ENCODE assay signal across 12 cellular contexts in the genomic region with DNA sequence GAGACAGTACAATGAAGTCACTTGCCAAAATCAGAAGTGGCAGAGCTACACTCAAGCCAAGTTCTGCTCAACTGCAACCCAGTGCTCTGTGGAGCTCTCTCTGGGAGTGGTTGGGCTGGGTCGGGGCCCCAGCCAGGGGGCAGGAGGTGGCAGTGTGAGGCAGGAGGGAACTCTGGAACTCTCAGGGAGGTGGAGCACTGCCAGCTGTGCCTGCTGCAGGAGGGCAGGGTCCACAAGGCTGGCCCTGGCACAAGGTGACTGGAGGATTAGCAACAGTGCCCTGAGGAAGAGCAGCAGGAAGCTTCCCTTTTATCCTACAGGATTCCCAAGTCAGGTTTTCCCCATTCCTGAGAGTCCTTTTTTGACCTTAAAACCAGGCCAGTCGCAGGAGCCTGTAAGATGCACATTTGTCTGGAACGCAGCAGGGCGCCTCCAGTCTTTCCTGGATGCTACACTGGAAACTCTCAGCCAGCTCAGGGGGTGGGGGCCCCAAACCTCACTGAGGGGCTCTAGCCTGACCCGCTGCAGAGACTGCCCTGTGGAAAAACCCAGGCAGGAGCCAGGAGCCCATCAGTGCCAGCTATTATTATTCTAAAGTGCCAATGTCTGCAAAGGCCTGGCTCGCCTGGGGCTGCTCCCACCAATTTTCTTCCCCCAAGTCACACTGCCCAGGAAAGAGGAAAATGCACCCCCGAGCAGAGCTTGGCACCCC. TPM values are rescaled to one million over a fixed set of nuclear protein-coding genes. Genes with fewer than 3 reads are reported as not detected.
DNase-seq lines count a peak whose midpoint lies in the region; ATAC-seq, FAIRE-seq and TF ChIP-seq lines count a peak whose summit lies in the region.
"Had no signal": no experiment of that assay in that cellular context is flagged by ENCODE, and none has a peak within 500 bp of the region (broad histone marks: within the 10 kb centered on the region; RNA-seq: fewer than 3 reads in every experiment).

No MANE protein-coding gene starts in this region.

- TF ChIP-seq CTCF in natural killer cell (IDR thresholded peaks at IDR 0.05) (no peak), mucosa of descending colon (IDR thresholded peaks at IDR 0.05) (no peak), kidney (IDR thresholded peaks at IDR 0.05; ENCODE audit: borderline replicate concordance, extremely low read depth, insufficient read depth) (no peak)

- H3K9me3 ChIP-seq in esophagus (ENCODE audit: control insufficient read depth in 2 of 2, insufficient read depth in 1 of 2, low read depth in 1 of 2, low read length in 1 of 2) (no peaks in the 10 kb centered on the region), mucosa of descending colon (no peaks in the 10 kb centered on the region), aorta (ENCODE audit: control insufficient read depth, low read length) (no peaks in the 10 kb centered on the region), kidney (ENCODE audit: control insufficient read depth in 1 of 2, low read length in 2 of 2) (no peaks in the 10 kb centered on the region)

- H3K27me3 ChIP-seq in esophagus (ENCODE audit: control insufficient read depth in 1 of 2, insufficient read depth in 2 of 2, low read length in 2 of 2) = no peaks in the 10 kb centered on the region
- no peaks in the 10 kb centered on the region for H3K27me3 ChIP-seq in aorta (ENCODE audit: control insufficient read depth in 1 of 2, insufficient read depth in 2 of 2, low read length in 1 of 2)

- no peak overlapping the region for H3K4me3 Mint-ChIP-seq in natural killer cell treated with Interleukin-12 subunit alpha and Interleukin-12 subunit beta and Interleukin-15 and Interleukin-18, amount 100 ng/mL, for 72 hours
- H3K4me3 Mint-ChIP-seq in natural killer cell = no peak overlapping the region
- H3K4me3 Mint-ChIP-seq: activated T-cell treated with anti-CD3 and anti-CD28 coated beads, Interleukin-2, amount 50 U/mL, for 4 hours; T-cell had no signal

- H3K27me3 Mint-ChIP-seq in natural killer cell treated with Interleukin-12 subunit alpha and Interleukin-12 subunit beta and Interleukin-15 and Interleukin-18, amount 100 ng/mL, for 72 hours = no peaks in the 10 kb centered on the region
- no peaks in the 10 kb centered on the region for H3K27me3 Mint-ChIP-seq in natural killer cell (ENCODE audit: low read depth in 2 of 2)

- H3K4me1 ChIP-seq in esophagus (ENCODE audit: control insufficient read depth in 2 of 2, insufficient read depth in 2 of 2, low read length in 1 of 2) (peaks cover 2 to 14% of the 10 kb centered on the region in 2 donors), mucosa of descending colon (ENCODE audit: low read depth) (peaks cover 3% of the 10 kb centered on the region), aorta (ENCODE audit: control insufficient read depth in 1 of 2, insufficient read depth in 2 of 2, low read length in 2 of 2) (peaks cover 0 to 16% of the 10 kb centered on the region in 2 donors), kidney (ENCODE audit: control insufficient read depth in 1 of 2, insufficient read depth in 1 of 2, low read depth in 1 of 2, low read length in 2 of 2) (peaks cover 24 to 47% of the 10 kb centered on the region in 2 donors)

- ATAC-seq in natural killer cell treated with Interleukin-12 subunit alpha and Interleukin-12 subunit beta and Interleukin-15 and Interleukin-18, amount 100 ng/mL, for 72 hours = no peak
- no peak for ATAC-seq in natural killer cell
- peak; percentile 61 for ATAC-seq in mucosa of descending colon
- ATAC-seq in aorta (ENCODE audit: low FRiP score) = no peak
- ATAC-seq: activated T-cell treated with anti-CD3 and anti-CD28 coated beads, Interleukin-2, amount 50 U/mL, for 4 hours; T-cell had no signal

- H3K9ac ChIP-seq in kidney (ENCODE audit: low read length in 2 of 2) = no peak overlapping the region

- intact Hi-C loops in natural killer cell (cut with micrococcal nuclease) (no loop called here), mucosa of descending colon (cut with DNase I, micrococcal nuclease) (no loop called here), aorta (cut with DNase I) (loop anchor here in 1 of 2 donors (2.0 kb wide), 1 partner anchor 42 kb away; no protein-coding TSS in a partner anchor), kidney (cut with DNase I) (no loop called here)

- H3K4me3 ChIP-seq in esophagus (ENCODE audit: low read depth in 1 of 2, low read length in 2 of 2) (no peak overlapping the region), mucosa of descending colon (no peak overlapping the region), aorta (ENCODE audit: low read length in 2 of 2) (no peak overlapping the region), kidney (ENCODE audit: low read length in 2 of 2) (no peak overlapping the region)

- peak; percentile 10 for DNase-seq in natural killer cell treated with Interleukin-12 subunit alpha and Interleukin-12 subunit beta and Interleukin-15 and Interleukin-18, amount 100 ng/mL, for 72 hours (ENCODE audit: low spot score)
- DNase-seq in natural killer cell (no peak), mucosa of descending colon (peak in 2 of 3 donors; percentile 44 to 66), aorta (peak in 1 of 2 donors; percentile 72), kidney (no peak), NCI-H1417 treated with DMSO at 0.1 percent for 48 hours (lab: John Stamatoyannopoulos, UW) (no peak), NCI-H146 (lab: John Stamatoyannopoulos, UW) (no peak)
- DNase-seq: activated T-cell treated with anti-CD3 and anti-CD28 coated beads, Interleukin-2, amount 50 U/mL, for 4 hours had no signal

- H3K27ac ChIP-seq in esophagus (ENCODE audit: low read depth in 2 of 2, low read length in 1 of 2) = peak overlapping the region; percentile 48 to 53
- peak overlapping the region; percentile 71 to 83 for H3K27ac ChIP-seq in aorta (ENCODE audit: low read depth in 1 of 2, low read length in 2 of 2)
- H3K27ac ChIP-seq in kidney (ENCODE audit: low read depth in 2 of 2, low read length in 2 of 2) = peak overlapping the region in 1 of 2 donors; percentile 71
- H3K27ac ChIP-seq: HL-60 had no signal

- H3K4me1 Mint-ChIP-seq in natural killer cell treated with Interleukin-12 subunit alpha and Interleukin-12 subunit beta and Interleukin-15 and Interleukin-18, amount 100 ng/mL, for 72 hours (ENCODE audit: low read depth in 2 of 2) = no peaks in the 10 kb centered on the region
- H3K4me1 Mint-ChIP-seq in natural killer cell = no peaks in the 10 kb centered on the region

- H3K36me3 Mint-ChIP-seq in natural killer cell treated with Interleukin-12 subunit alpha and Interleukin-12 subunit beta and Interleukin-15 and Interleukin-18, amount 100 ng/mL, for 72 hours = no peaks in the 10 kb centered on the region
- H3K36me3 Mint-ChIP-seq in natural killer cell = no peaks in the 10 kb centered on the region
- H3K36me3 Mint-ChIP-seq: T-cell had no signal

- FAIRE-seq in kidney (lab: Jason Lieb, UNC) = no peak
- FAIRE-seq: islet of Langerhans had no signal

- no peaks in the 10 kb centered on the region for H3K36me3 ChIP-seq in esophagus (ENCODE audit: control insufficient read depth in 2 of 2, insufficient read depth in 2 of 2, low read length in 1 of 2)
- H3K36me3 ChIP-seq in mucosa of descending colon (ENCODE audit: low read depth) = no peaks in the 10 kb centered on the region
- no peaks in the 10 kb centered on the region for H3K36me3 ChIP-seq in aorta (ENCODE audit: control insufficient read depth in 1 of 2, insufficient read depth in 2 of 2, low read length in 1 of 2)
- no peaks in the 10 kb centered on the region for H3K36me3 ChIP-seq in kidney (ENCODE audit: control insufficient read depth in 1 of 2, insufficient read depth in 2 of 2, low read length in 2 of 2)

- H3K9me3 Mint-ChIP-seq in natural killer cell treated with Interleukin-12 subunit alpha and Interleukin-12 subunit beta and Interleukin-15 and Interleukin-18, amount 100 ng/mL, for 72 hours = no peaks in the 10 kb centered on the region
- H3K9me3 Mint-ChIP-seq in natural killer cell = no peaks in the 10 kb centered on the region
- H3K9me3 Mint-ChIP-seq: activated T-cell treated with anti-CD3 and anti-CD28 coated beads, Interleukin-2, amount 50 U/mL, for 4 hours; T-cell had no signal

- H3K27ac Mint-ChIP-seq in natural killer cell treated with Interleukin-12 subunit alpha and Interleukin-12 subunit beta and Interleukin-15 and Interleukin-18, amount 100 ng/mL, for 72 hours = no peak overlapping the region
- H3K27ac Mint-ChIP-seq in natural killer cell = no peak overlapping the region
- H3K27ac Mint-ChIP-seq: T-cell had no signal

- 31 to 42% methylated on average over 7 of the region's 7 CpGs for WGBS in esophagus, 2 donors
- WGBS in aorta, 2 donors = 7 to 8% methylated on average over 7 of the region's 7 CpGs

RNA-seq across cellular contexts. Expression of a gene that starts 31.8 kb away (rescaled TPM):
- total RNA-seq in natural killer cell treated with Interleukin-12 subunit alpha and Interleukin-12 subunit beta and Interleukin-15 and Interleukin-18, amount 100 ng/mL, for 72 hours = not detected
- total RNA-seq in natural killer cell = under 1 TPM in 2 of 3 donors, not detected in 1; 0.16 to 0.70 TPM
- polyA plus RNA-seq in esophagus = 10 to 100 TPM in 1 of 2 donors, 1 to 10 TPM in 1; 9.7 to 26.7 TPM
- 10 to 100 TPM in 2 of 3 donors, 1 to 10 TPM in 1; 9.1 to 52.9 (median 18.9) TPM for total RNA-seq in mucosa of descending colon
- total RNA-seq in aorta = 100 to 1,000 TPM; 250 to 313 TPM
- polyA plus RNA-seq in aorta = 100 to 1,000 TPM; 471 to 938 TPM
- 59.5 TPM for total RNA-seq in kidney
- polyA plus RNA-seq in kidney (ENCODE audit: insufficient read depth, low read depth, low replicate concordance) = 49.6 TPM

Comparison
In these comparisons a context has a peak if more than half of its experiments do, and no peak if none do; other contexts are left out.
1. DNase-seq: peak in natural killer cell treated with Interleukin-12 subunit alpha and Interleukin-12 subunit beta and Interleukin-15 and Interleukin-18, amount 100 ng/mL, for 72 hours (single experiment) and mucosa of descending colon (2 of 3); none in natural killer cell (single experiment), kidney (single experiment), NCI-H1417 treated with DMSO at 0.1 percent for 48 hours (single experiment) and NCI-H146 (single experiment).
2. RNA of a gene that starts 31.8 kb away (total RNA-seq): 250 to 313 TPM in aorta, 59.5 TPM in kidney (single experiment) and 9.1 to 52.9 TPM in mucosa of descending colon; 0.16 to 0.70 TPM in natural killer cell and not detected in natural killer cell treated with Interleukin-12 subunit alpha and Interleukin-12 subunit beta and Interleukin-15 and Interleukin-18, amount 100 ng/mL, for 72 hours; every median in the first group is over 4 times any median in the second.